ENCODE assay signal across 8 cellular contexts in genomic region chr1:45751039-45751838, GRCh38. TPM values are rescaled to one million over a fixed set of nuclear protein-coding genes. Genes with fewer than 3 reads are reported as not detected.
DNase-seq lines count a peak whose midpoint lies in the region; ATAC-seq and TF ChIP-seq lines count a peak whose summit lies in the region.
"Not testable (repeated sequence)": the region's sequence is repeated elsewhere in the genome, so short reads cannot be mapped to it uniquely, and the experiment has no call there.

No MANE protein-coding gene starts in this region.

- not testable (repeated sequence) for ATAC-seq in CD8-positive, alpha-beta T cell

- intact Hi-C loops in CD8-positive, alpha-beta T cell (cut with DNase I, micrococcal nuclease) = loop anchor here (2.0 to 5.0 kb wide), 6 partner anchors 51 to 238 kb away; partner anchors contain the start of genes MAST2 (in 2 of the 2), NASP (in 1 of the 2) and TMEM69 (in 1 of the 2)
- intact Hi-C loops in lower leg skin (cut with DNase I; ENCODE audit: low total_unique reads) = not testable (repeated sequence)
- intact Hi-C loops in thyroid gland (cut with DNase I) = loop anchor here (10.0 kb wide), 1 partner anchor 66 kb away; the partner anchor contains the start of genes GPBP1L1 and TMEM69

- H3K79me2 ChIP-seq in Loucy (ENCODE audit: insufficient read depth, low read length); parathyroid adenoma: not testable (repeated sequence)

- peak overlapping the region; percentile 97 for H3K4me3 Mint-ChIP-seq in CD8-positive, alpha-beta T cell
- H3K4me3 Mint-ChIP-seq in activated CD4-positive, alpha-beta T cell treated with anti-CD3 and anti-CD28 coated beads, Interleukin-2, amount 10 ng/mL, durations not matched to agents 7 days and 5 days = peak overlapping the region; percentile 89

- POLR2A ChIA-PET in CD8-positive, alpha-beta T cell (lab: Charles Lee) = interaction anchor here (1.1 kb wide), 1 partner anchor 65 kb away, joined by 3 read pairs; the partner anchor contains the start of gene GPBP1L1
- POLR2A ChIA-PET in activated CD4-positive, alpha-beta T cell treated with anti-CD3 and anti-CD28 coated beads, Interleukin-2, amount 10 ng/mL, durations not matched to agents 7 days and 5 days (lab: Charles Lee) = not testable (repeated sequence)

- CTCF ChIA-PET in CD8-positive, alpha-beta T cell (lab: Charles Lee); activated CD4-positive, alpha-beta T cell treated with anti-CD3 and anti-CD28 coated beads, Interleukin-2, amount 10 ng/mL, durations not matched to agents 7 days and 5 days (lab: Charles Lee): not testable (repeated sequence)

- not testable (repeated sequence) for H3K36me3 Mint-ChIP-seq in CD8-positive, alpha-beta T cell; activated CD4-positive, alpha-beta T cell treated with anti-CD3 and anti-CD28 coated beads, Interleukin-2, amount 10 ng/mL, durations not matched to agents 7 days and 5 days (ENCODE audit: low read depth)

- peak overlapping the region; percentile 92 for H3K9ac ChIP-seq in Loucy (ENCODE audit: low read depth, low read length, poor library complexity, severe bottlenecking)
- not testable (repeated sequence) for H3K9ac ChIP-seq in parathyroid adenoma

- DNase-seq in CD8-positive, alpha-beta T cell; activated CD4-positive, alpha-beta T cell treated with anti-CD3 and anti-CD28 coated beads, Interleukin-2, amount 10 ng/mL, durations not matched to agents 7 days and 5 days; brain microvascular endothelial cell; fibroblast of mammary gland (ENCODE audit: low read depth); lower leg skin (ENCODE audit: low spot score in 2 of 2); thyroid gland: not testable (repeated sequence)

- peaks cover 17% of the 10 kb centered on the region for H3K4me1 ChIP-seq in CD8-positive, alpha-beta T cell (ENCODE audit: insufficient read depth, low read length)
- not testable (repeated sequence) for H3K4me1 ChIP-seq in Loucy (ENCODE audit: insufficient read depth, low read length, poor library complexity, severe bottlenecking); parathyroid adenoma
- H3K4me1 ChIP-seq in thyroid gland = peaks cover 16 to 17% of the 10 kb centered on the region in 2 donors

- peak overlapping the region; percentile 100 for H3K27ac Mint-ChIP-seq in CD8-positive, alpha-beta T cell
- peak overlapping the region; percentile 96 for H3K27ac Mint-ChIP-seq in activated CD4-positive, alpha-beta T cell treated with anti-CD3 and anti-CD28 coated beads, Interleukin-2, amount 10 ng/mL, durations not matched to agents 7 days and 5 days

- TF ChIP-seq CTCF in CD8-positive, alpha-beta T cell (IDR thresholded peaks at IDR 0.05); Loucy (conservative IDR thresholded peaks at IDR 0.05; ENCODE audit: low read length); brain microvascular endothelial cell (IDR thresholded peaks at IDR 0.05; ENCODE audit: low read depth, low read length, missing control alignments); fibroblast of mammary gland (conservative IDR thresholded peaks at IDR 0.05; ENCODE audit: control insufficient read depth, insufficient read depth, low read depth, low read length); lower leg skin (IDR thresholded peaks at IDR 0.05); parathyroid adenoma (IDR thresholded peaks at IDR 0.05); thyroid gland (IDR thresholded peaks at IDR 0.05): not testable (repeated sequence)

- not testable (repeated sequence) for H4K20me1 ChIP-seq in Loucy (ENCODE audit: insufficient read depth, low read length, poor library complexity, severe bottlenecking)

- H3F3A ChIP-seq in Loucy (ENCODE audit: low read depth) = not testable (repeated sequence)

- not testable (repeated sequence) for H3K9me3 ChIP-seq in CD8-positive, alpha-beta T cell (ENCODE audit: low read length); Loucy (ENCODE audit: insufficient read depth, low read depth, low read length); parathyroid adenoma (ENCODE audit: control insufficient read depth, low read length); thyroid gland

- peak overlapping the region; percentile 87 for H3K4me2 ChIP-seq in Loucy (ENCODE audit: low read depth, low read length, poor library complexity, severe bottlenecking)
- H3K4me2 ChIP-seq in parathyroid adenoma (ENCODE audit: low read length) = peak overlapping the region; percentile 99

- not testable (repeated sequence) for H3K9me2 ChIP-seq in Loucy (replicated peaks; ENCODE audit: low read depth, low read length)

- peak overlapping the region; percentile 90 for H3K4me3 ChIP-seq in CD8-positive, alpha-beta T cell (ENCODE audit: low read depth, low read length)
- H3K4me3 ChIP-seq in Loucy (ENCODE audit: low read length, poor library complexity, severe bottlenecking) (peak overlapping the region; percentile 82), brain microvascular endothelial cell (ENCODE audit: low read depth, low read length) (peak overlapping the region; percentile 90), fibroblast of mammary gland (ENCODE audit: control insufficient read depth, low read depth, low read length) (peak overlapping the region; percentile 87), lower leg skin (ENCODE audit: low read depth, poor library complexity, severe bottlenecking) (peak overlapping the region; percentile 38), parathyroid adenoma (ENCODE audit: low read depth, low read length) (peak overlapping the region; percentile 99), thyroid gland (replicated peaks in 1 of 3) (peak overlapping the region in 2 of 3 donors; percentile 19 to 62)

- H3K27ac ChIP-seq in CD8-positive, alpha-beta T cell (ENCODE audit: low read depth, low read length) = peak overlapping the region; percentile 83
- H3K27ac ChIP-seq in brain microvascular endothelial cell = peak overlapping the region; percentile 85
- H3K27ac ChIP-seq in parathyroid adenoma = peak overlapping the region; percentile 94
- H3K27ac ChIP-seq in thyroid gland = peak overlapping the region; percentile 93 to 97 (median 96)

- H2AFZ ChIP-seq in Loucy (ENCODE audit: low read length) (peak overlapping the region; percentile 98), parathyroid adenoma (peak overlapping the region; percentile 98)

- TF ChIP-seq POLR2A in lower leg skin (IDR thresholded peaks at IDR 0.05); thyroid gland (IDR thresholded peaks at IDR 0.05): not testable (repeated sequence)

- not testable (repeated sequence) for H3K27me3 ChIP-seq in CD8-positive, alpha-beta T cell (ENCODE audit: insufficient read depth, low read length); Loucy (ENCODE audit: insufficient read depth, low read length, poor library complexity, severe bottlenecking); brain microvascular endothelial cell (replicated peaks); parathyroid adenoma (ENCODE audit: control insufficient read depth, insufficient read depth, low read length); thyroid gland

- 84 to 85% methylated on average over 24 of the region's 24 CpGs for WGBS in lower leg skin, 2 donors
- 85 to 87% methylated on average over 24 of the region's 24 CpGs for WGBS in thyroid gland, 2 donors

- not testable (repeated sequence) for H3K9me3 Mint-ChIP-seq in CD8-positive, alpha-beta T cell
- peaks cover 24% of the 10 kb centered on the region for H3K9me3 Mint-ChIP-seq in activated CD4-positive, alpha-beta T cell treated with anti-CD3 and anti-CD28 coated beads, Interleukin-2, amount 10 ng/mL, durations not matched to agents 7 days and 5 days

- in situ Hi-C loops in brain microvascular endothelial cell (cut with HindIII; ENCODE audit: low pct_ligation_motif_present, low sequenced_read_pairs) = not testable (repeated sequence)

- not testable (repeated sequence) for H3K36me3 ChIP-seq in CD8-positive, alpha-beta T cell (ENCODE audit: insufficient read depth, low read length); Loucy (ENCODE audit: insufficient read depth, low read length); brain microvascular endothelial cell (replicated peaks); parathyroid adenoma (ENCODE audit: control insufficient read depth, insufficient read depth, low read length); thyroid gland

- H3K4me1 Mint-ChIP-seq in CD8-positive, alpha-beta T cell (ENCODE audit: low read depth) = peaks cover 40% of the 10 kb centered on the region
- peaks cover 23% of the 10 kb centered on the region for H3K4me1 Mint-ChIP-seq in activated CD4-positive, alpha-beta T cell treated with anti-CD3 and anti-CD28 coated beads, Interleukin-2, amount 10 ng/mL, durations not matched to agents 7 days and 5 days

- H3K27me3 Mint-ChIP-seq in CD8-positive, alpha-beta T cell (ENCODE audit: low read depth); activated CD4-positive, alpha-beta T cell treated with anti-CD3 and anti-CD28 coated beads, Interleukin-2, amount 10 ng/mL, durations not matched to agents 7 days and 5 days: not testable (repeated sequence)

RNA-seq across cellular contexts. Expression of gene IPP, which starts 0.8 kb away (rescaled TPM):
- 1 to 10 TPM; 4.9 to 5.6 TPM for total RNA-seq in CD8-positive, alpha-beta T cell
- 10 to 100 TPM in 1 of 2 experiments, 1 to 10 TPM in 1; 9.5 to 11.8 TPM for total RNA-seq in activated CD4-positive, alpha-beta T cell treated with anti-CD3 and anti-CD28 coated beads, Interleukin-2, amount 10 ng/mL, durations not matched to agents 7 days and 5 days
- total RNA-seq in lower leg skin (10 to 100 TPM in 2 of 4 donors, 1 to 10 TPM in 2; 6.1 to 11.7 (median 9.9) TPM), thyroid gland (10 to 100 TPM; 14.9 to 20.1 (median 17.8) TPM)

RNA-seq across cellular contexts. Expression of gene MAST2, which starts 52.2 kb away (rescaled TPM):
- total RNA-seq in CD8-positive, alpha-beta T cell = 1 to 10 TPM; 6.2 to 7.1 TPM
- total RNA-seq in activated CD4-positive, alpha-beta T cell treated with anti-CD3 and anti-CD28 coated beads, Interleukin-2, amount 10 ng/mL, durations not matched to agents 7 days and 5 days = 10 to 100 TPM; 25.2 to 26.3 TPM
- total RNA-seq in lower leg skin (10 to 100 TPM in 3 of 4 donors, 1 to 10 TPM in 1; 6.6 to 22.6 (median 13.9) TPM), thyroid gland (10 to 100 TPM; 18.8 to 22.2 (median 20.2) TPM)

Comparison
In these comparisons a context has a peak if more than half of its experiments do, and no peak if none do; other contexts are left out.
1. H3K4me3 ChIP-seq: peak in every context shown above with its lines; median percentile 99 in parathyroid adenoma; 90 in CD8-positive, alpha-beta T cell; 90 in brain microvascular endothelial cell; 87 in fibroblast of mammary gland; 82 in Loucy; 40 in thyroid gland; 38 in lower leg skin.